1 cellular context compared by ENCODE assay signal in the genomic region with DNA sequence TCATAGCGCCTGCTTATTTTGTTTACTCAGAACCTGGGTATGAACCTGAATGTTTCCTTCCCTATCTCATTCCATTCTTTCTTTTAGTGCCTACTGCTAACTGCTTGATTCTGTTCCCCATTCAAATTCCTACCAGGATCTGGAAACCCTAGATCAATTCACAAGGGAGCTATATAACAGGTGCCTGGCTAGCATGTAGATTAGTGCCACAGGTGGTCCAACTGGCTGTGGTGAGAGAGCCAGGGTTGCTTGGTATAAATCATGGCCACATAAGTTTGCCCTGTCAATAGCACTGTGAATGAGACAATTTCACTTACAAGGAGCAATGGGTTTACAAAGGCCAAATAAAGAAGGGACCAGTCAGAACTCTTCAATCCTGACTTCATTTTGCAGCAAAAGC.
TF ChIP-seq lines count a peak whose summit lies in the region.

No MANE protein-coding gene starts in this region.

TF ChIP-seq in HEK293T, 16 proteins besides CTCF, POLR2A, EP300 and RAD21:
- TF ChIP-seq, protein P1, sequence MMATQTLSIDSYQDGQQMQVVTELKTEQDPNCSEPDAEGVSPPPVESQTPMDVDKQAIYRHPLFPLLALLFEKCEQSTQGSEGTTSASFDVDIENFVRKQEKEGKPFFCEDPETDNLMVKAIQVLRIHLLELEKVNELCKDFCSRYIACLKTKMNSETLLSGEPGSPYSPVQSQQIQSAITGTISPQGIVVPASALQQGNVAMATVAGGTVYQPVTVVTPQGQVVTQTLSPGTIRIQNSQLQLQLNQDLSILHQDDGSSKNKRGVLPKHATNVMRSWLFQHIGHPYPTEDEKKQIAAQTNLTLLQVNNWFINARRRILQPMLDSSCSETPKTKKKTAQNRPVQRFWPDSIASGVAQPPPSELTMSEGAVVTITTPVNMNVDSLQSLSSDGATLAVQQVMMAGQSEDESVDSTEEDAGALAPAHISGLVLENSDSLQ (IDR thresholded peaks at IDR 0.05): 0 out of 2 replicates have a peak, but pooled peaks have one; percentile 14
- TF ChIP-seq L3MBTL2 (conservative IDR thresholded peaks at IDR 0.05) (no peak), ARNT (IDR thresholded peaks at IDR 0.05) (no peak), LEF1 (IDR thresholded peaks at IDR 0.05; ENCODE audit: borderline replicate concordance) (no peak), FOXK2 (IDR thresholded peaks at IDR 0.05) (no peak), TARDBP (IDR thresholded peaks at IDR 0.05) (no peak)
